17 cellular contexts compared by ENCODE assay signal in genomic region chr4:40685300-40685699, GRCh38. TPM values are rescaled to one million over a fixed set of nuclear protein-coding genes. Genes with fewer than 3 reads are reported as not detected.
DNase-seq lines count a peak whose midpoint lies in the region; ATAC-seq, FAIRE-seq and TF ChIP-seq lines count a peak whose summit lies in the region.
"Had no signal": no experiment of that assay in that cellular context is flagged by ENCODE, and none has a peak within 500 bp of the region (broad histone marks: within the 10 kb centered on the region; RNA-seq: fewer than 3 reads in every experiment).

No MANE protein-coding gene starts in this region.

- H3K9me3 Mint-ChIP-seq in H9, result no peaks in the 10 kb centered on the region; a peak in 1 of 5 replicates
- H3K9me3 Mint-ChIP-seq: activated B cell treated with CpG ODN at 0.5 μM for 24 hours; central memory CD8-positive, alpha-beta T cell had no signal

- H4K20me1 ChIP-seq in H9 (ENCODE audit: control insufficient read depth, insufficient read depth, insufficient read length), result no peaks in the 10 kb centered on the region

- ATAC-seq in HG03565 (IDR thresholded peaks at IDR 0.05; ENCODE audit: unreplicated experiment), result no peak
- ATAC-seq: left lung, psoas muscle had no signal

- no peak overlapping the region for H2AFZ ChIP-seq in H9 (ENCODE audit: low read length)

- no peak overlapping the region for H4K5ac ChIP-seq in H9 (ENCODE audit: insufficient read length, low read depth, low read length)

- no peak overlapping the region for H3K18ac ChIP-seq in H9 (ENCODE audit: insufficient read length, low read depth, low read length)

- H2AK5ac ChIP-seq in H9 (ENCODE audit: insufficient read length, low read length), result no peak overlapping the region

- H2BK120ac ChIP-seq in H9 (ENCODE audit: low read depth, low read length, poor library complexity, severe bottlenecking), result no peak overlapping the region

- no peaks in the 10 kb centered on the region for H3K27me3 ChIP-seq in H9 (ENCODE audit: insufficient read depth, low read length)
- H3K27me3 ChIP-seq: left lung had no signal

- in situ Hi-C loops in astrocyte of the spinal cord (cut with HindIII; ENCODE audit: low sequenced_read_pairs), result no loop called here

- no peak overlapping the region for H2BK15ac ChIP-seq in H9 (ENCODE audit: low read depth, low read length)

- no peak for FAIRE-seq in D721Med (lab: Jason Lieb, UNC)

- H3K27ac Mint-ChIP-seq in H9, result no peak overlapping the region
- H3K27ac Mint-ChIP-seq: activated B cell treated with CpG ODN at 0.5 μM for 24 hours had no signal

- H3K9ac ChIP-seq in H9 (ENCODE audit: extremely low read depth, insufficient read length, low read length), result no peak overlapping the region

- no peak for TF ChIP-seq CTCF in astrocyte of the spinal cord (IDR thresholded peaks at IDR 0.05; ENCODE audit: low read depth, low read length)
- no peak for TF ChIP-seq CTCF in D721Med (IDR thresholded peaks at IDR 0.05; ENCODE audit: insufficient read depth, missing control alignments)
- no peak for TF ChIP-seq CTCF in H9 (conservative IDR thresholded peaks at IDR 0.05)

- H3K27me3 Mint-ChIP-seq in H9 (ENCODE audit: low read depth), result no peaks in the 10 kb centered on the region
- H3K27me3 Mint-ChIP-seq: activated B cell treated with CpG ODN at 0.5 μM for 24 hours; central memory CD8-positive, alpha-beta T cell had no signal

- H3K36me3 Mint-ChIP-seq in H9 (ENCODE audit: insufficient read depth in 1 of 3, low read depth in 3 of 3), result no peaks in the 10 kb centered on the region

- no peaks in the 10 kb centered on the region for H3K4me1 ChIP-seq in H9 (ENCODE audit: insufficient read depth, low read length)
- H3K4me1 ChIP-seq: psoas muscle had no signal

- no peak overlapping the region for H3K4ac ChIP-seq in H9 (ENCODE audit: low read depth, low read length)

- no peaks in the 10 kb centered on the region for H3K23me2 ChIP-seq in H9 (ENCODE audit: insufficient read length, low read depth, low read length, poor library complexity, severe bottlenecking)

- H2BK5ac ChIP-seq in H9 (ENCODE audit: insufficient read length, low read length), result no peak overlapping the region

- H3K4me3 ChIP-seq in astrocyte of the spinal cord (ENCODE audit: low read depth, low read length), result no peak overlapping the region
- H3K4me3 ChIP-seq: left lung, psoas muscle had no signal

- no peak overlapping the region for H4K91ac ChIP-seq in H9 (ENCODE audit: insufficient read length, low read depth, low read length)

- H3K4me1 Mint-ChIP-seq in H9, result peaks cover 8 to 12% of the 10 kb centered on the region in 2 experiments
- H3K4me1 Mint-ChIP-seq: activated B cell treated with CpG ODN at 0.5 μM for 24 hours; central memory CD8-positive, alpha-beta T cell had no signal

- H2BK12ac ChIP-seq in H9 (ENCODE audit: insufficient read length, low read depth, low read length), result no peak overlapping the region

- no peak overlapping the region for H3K27ac ChIP-seq in H9 (ENCODE audit: insufficient read length, low read depth, low read length)
- H3K27ac ChIP-seq: left lung, psoas muscle had no signal

- no peaks in the 10 kb centered on the region for H3K79me1 ChIP-seq in H9 (ENCODE audit: insufficient read depth, low read depth, low read length, poor library complexity, severe bottlenecking)

- H3K23ac ChIP-seq in H9 (ENCODE audit: insufficient read length, low read depth, low read length), result no peak overlapping the region

- no peak overlapping the region for H3K4me3 Mint-ChIP-seq in H9
- H3K4me3 Mint-ChIP-seq: activated B cell treated with CpG ODN at 0.5 μM for 24 hours; central memory CD8-positive, alpha-beta T cell had no signal

- no peak overlapping the region for H3K56ac ChIP-seq in H9 (ENCODE audit: insufficient read length, low read depth, low read length)

- no peak overlapping the region for H2BK20ac ChIP-seq in H9 (ENCODE audit: low read depth, low read length, poor library complexity, severe bottlenecking)

- no peaks in the 10 kb centered on the region for H3K79me2 ChIP-seq in H9 (ENCODE audit: insufficient read depth, low read length)

- no peak overlapping the region for H3T11ph ChIP-seq in H9 (ENCODE audit: low read length)

- peak; percentile 84 for DNase-seq in EH (ENCODE audit: low read depth)
- peak; percentile 85 for DNase-seq in M059J (ENCODE audit: low read depth)
- DNase-seq in astrocyte of the spinal cord (ENCODE audit: low read depth, low spot score), result peak; percentile 63
- DNase-seq in islet precursor cell, result peak; percentile 81
- no peak for DNase-seq in D721Med (ENCODE audit: insufficient read length, low spot score)
- DNase-seq in NCI-H187 treated with DMSO at 0.1 percent for 48 hours (lab: John Stamatoyannopoulos, UW), result no peak
- DNase-seq in H9, result no peak
- DNase-seq: activated B cell treated with CpG ODN at 0.5 μM for 24 hours; activated naive CD4-positive, alpha-beta T cell treated with Interleukin-2 at 50 U/mL for 16 hours; DMS79; hypothalamus; left lung; NCI-H1048; psoas muscle; substantia nigra had no signal

- WGBS in H9 (ENCODE audit: extremely low coverage, insufficient read length, low lambda C conversion rate), result no CpG with 5 or more reads among the region's 3 CpGs

- no peak overlapping the region for H3K4me2 ChIP-seq in H9 (ENCODE audit: insufficient read depth, insufficient read length, low read length)

- no peak overlapping the region for H3K14ac ChIP-seq in H9 (ENCODE audit: insufficient read depth, low read length)

- no peak overlapping the region for H4K8ac ChIP-seq in H9 (replicated peaks; ENCODE audit: insufficient read length, low read depth, low read length)

- H3K9me3 ChIP-seq in H9 (ENCODE audit: control insufficient read depth, low read depth, low read length), result no peaks in the 10 kb centered on the region
- H3K9me3 ChIP-seq: left lung, psoas muscle had no signal

RNA-seq across cellular contexts. Expression of gene RBM47, which starts 55.6 kb away (rescaled TPM):
- total RNA-seq in M059J (2014; rRNA removed; shearing (Covaris generic)), result 11.2 and 18.0 TPM in 2 replicates
- total RNA-seq in H9 (2021), result 70.3 and 75.9 TPM in 2 replicates

Comparison
In these comparisons a context has a peak if more than half of its experiments do, and no peak if none do; other contexts are left out.
1. DNase-seq: peak in EH (single experiment), M059J (single experiment), astrocyte of the spinal cord (single experiment) and islet precursor cell (single experiment); none in D721Med (single experiment), NCI-H187 treated with DMSO at 0.1 percent for 48 hours (single experiment) and H9 (single experiment).